10 cellular contexts compared by ENCODE assay signal in the genomic region with DNA sequence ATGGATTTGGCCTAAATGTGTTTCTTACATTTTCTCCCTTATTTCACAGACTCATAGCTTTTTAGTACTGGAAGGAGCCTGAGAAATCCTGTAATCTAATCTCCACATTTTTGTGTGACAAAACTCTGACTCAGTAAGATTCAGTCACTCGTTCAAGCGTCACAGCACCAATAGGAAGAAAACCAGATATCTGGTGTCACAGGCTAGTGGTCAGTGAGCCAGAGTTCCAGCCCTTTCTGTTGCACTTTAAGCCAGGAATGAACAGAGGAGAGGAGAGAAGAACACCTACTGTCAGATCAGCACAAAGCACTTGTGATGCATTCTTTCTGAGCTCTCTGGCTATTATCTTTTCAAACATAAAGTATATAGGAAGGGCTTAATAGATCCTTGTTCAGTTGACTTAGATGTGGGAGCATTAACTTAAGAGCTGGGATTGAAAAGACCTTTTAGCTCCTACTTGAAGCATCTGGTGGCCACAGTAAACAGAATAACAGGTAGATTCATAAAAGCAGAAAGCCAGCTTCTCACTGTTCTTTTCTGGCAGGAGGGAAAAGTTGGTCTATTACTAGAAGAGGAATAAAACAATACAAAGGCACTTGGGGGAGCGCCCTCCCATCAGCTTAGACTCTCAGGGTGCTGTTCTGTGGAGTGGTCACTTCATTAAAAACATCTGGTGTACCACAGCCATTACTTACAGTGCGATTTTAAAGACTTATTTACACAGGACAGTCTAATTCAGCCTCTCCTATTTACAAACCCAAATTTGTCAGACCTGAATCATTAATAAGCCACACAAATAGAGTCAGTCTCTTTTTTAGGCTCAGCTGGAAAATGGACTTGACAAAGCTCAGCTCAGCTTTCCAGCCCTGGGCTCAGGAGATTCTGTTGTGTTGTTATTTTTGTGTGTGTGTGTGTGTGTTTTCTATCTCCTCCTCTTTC. TPM values are rescaled to one million over a fixed set of nuclear protein-coding genes. Genes with fewer than 3 reads are reported as not detected.
DNase-seq lines count a peak whose midpoint lies in the region; ATAC-seq, FAIRE-seq and TF ChIP-seq lines count a peak whose summit lies in the region.
"Had no signal": no experiment of that assay in that cellular context is flagged by ENCODE, and none has a peak within 500 bp of the region (broad histone marks: within the 10 kb centered on the region; RNA-seq: fewer than 3 reads in every experiment).

No MANE protein-coding gene starts in this region.

- no peak overlapping the region for H3K4me3 Mint-ChIP-seq in natural killer cell treated with Interleukin-12 subunit alpha and Interleukin-12 subunit beta and Interleukin-15 and Interleukin-18, amount 100 ng/mL, for 72 hours
- H3K4me3 Mint-ChIP-seq: activated naive CD8-positive, alpha-beta T cell; T-helper 2 cell treated with Interferon-gamma antibody and Interleukin-4, amounts not matched to agents 5 μg/mL and 100 μg/mL, for 36 hours had no signal

- H3K36me3 ChIP-seq in left ventricle myocardium inferior = no peaks in the 10 kb centered on the region

- peaks cover 8% of the 10 kb centered on the region for H3K9me3 Mint-ChIP-seq in natural killer cell treated with Interleukin-12 subunit alpha and Interleukin-12 subunit beta and Interleukin-15 and Interleukin-18, amount 100 ng/mL, for 72 hours
- H3K9me3 Mint-ChIP-seq: T-helper 2 cell treated with Interferon-gamma antibody and Interleukin-4, amounts not matched to agents 5 μg/mL and 100 μg/mL, for 36 hours had no signal

- H3K4me1 Mint-ChIP-seq in natural killer cell treated with Interleukin-12 subunit alpha and Interleukin-12 subunit beta and Interleukin-15 and Interleukin-18, amount 100 ng/mL, for 72 hours (ENCODE audit: low read depth in 2 of 2) = peaks cover 6 to 16% of the 10 kb centered on the region in 2 donors

- intact Hi-C loops in left ventricle myocardium inferior (cut with micrococcal nuclease) = no loop called here

- H3K27ac Mint-ChIP-seq in natural killer cell treated with Interleukin-12 subunit alpha and Interleukin-12 subunit beta and Interleukin-15 and Interleukin-18, amount 100 ng/mL, for 72 hours = no peak overlapping the region
- H3K27ac Mint-ChIP-seq: activated naive CD8-positive, alpha-beta T cell; T-helper 2 cell treated with Interferon-gamma antibody and Interleukin-4, amounts not matched to agents 5 μg/mL and 100 μg/mL, for 36 hours had no signal

- H3K4me1 ChIP-seq in left ventricle myocardium inferior = peaks cover 44% of the 10 kb centered on the region

- in situ Hi-C loops in G401 (cut with HindIII; ENCODE audit: low sequenced_read_pairs) = no loop called here

- no peak for FAIRE-seq in HTR-8/SVneo (lab: Jason Lieb, UNC)

- H3K27me3 ChIP-seq in left ventricle myocardium inferior (ENCODE audit: low read depth) = no peaks in the 10 kb centered on the region

- no peak overlapping the region for H3K4me3 ChIP-seq in left ventricle myocardium inferior

- peaks cover 7 to 17% of the 10 kb centered on the region in 2 donors for H3K27me3 Mint-ChIP-seq in natural killer cell treated with Interleukin-12 subunit alpha and Interleukin-12 subunit beta and Interleukin-15 and Interleukin-18, amount 100 ng/mL, for 72 hours

- H3K27ac ChIP-seq in left ventricle myocardium inferior (replicated peaks) = peak overlapping the region; percentile 30

- no peak for TF ChIP-seq CTCF in left ventricle myocardium inferior (IDR thresholded peaks at IDR 0.05; ENCODE audit: borderline replicate concordance)

- peaks cover 17% of the 10 kb centered on the region for H3K9me3 ChIP-seq in left ventricle myocardium inferior (replicated peaks)

- ATAC-seq in natural killer cell treated with Interleukin-12 subunit alpha and Interleukin-12 subunit beta and Interleukin-15 and Interleukin-18, amount 100 ng/mL, for 72 hours = no peak
- ATAC-seq in HG03457 (IDR thresholded peaks at IDR 0.05; ENCODE audit: unreplicated experiment) = no peak

- DNase-seq in HTR-8/SVneo (ENCODE audit: insufficient read length, low spot score) (peak; percentile 48), SW 1271 (lab: John Stamatoyannopoulos, UW) (peak; percentile 14 to 63), left ventricle myocardium inferior (no peak), stromal cell of bone marrow (ENCODE audit: low read depth) (peak; percentile 93), G401 (ENCODE audit: low spot score) (no peak)
- no peak for DNase-seq in natural killer cell treated with Interleukin-12 subunit alpha and Interleukin-12 subunit beta and Interleukin-15 and Interleukin-18, amount 100 ng/mL, for 72 hours (ENCODE audit: low spot score)
- DNase-seq: stimulated activated CD4-positive, alpha-beta T cell treated with anti-CD3 and anti-CD28 coated beads, Interleukin-12 subunit alpha, Interleukin-12 subunit beta, amount 100 ng/mL, for 4 hours had no signal

- peaks cover 13% of the 10 kb centered on the region for H3K36me3 Mint-ChIP-seq in natural killer cell treated with Interleukin-12 subunit alpha and Interleukin-12 subunit beta and Interleukin-15 and Interleukin-18, amount 100 ng/mL, for 72 hours

RNA-seq across cellular contexts. Expression of a gene that starts 12.2 kb away (rescaled TPM):
- total RNA-seq in left ventricle myocardium inferior = 35.2 TPM
- total RNA-seq in natural killer cell treated with Interleukin-12 subunit alpha and Interleukin-12 subunit beta and Interleukin-15 and Interleukin-18, amount 100 ng/mL, for 72 hours = 1 to 10 TPM; 6.8 to 8.7 TPM
- not detected in 2 replicates for total RNA-seq in G401 (2014; rRNA removed; shearing (Covaris generic))

Comparison
In these comparisons a context has a peak if more than half of its experiments do, and no peak if none do; other contexts are left out.
1. DNase-seq: peak in HTR-8/SVneo (single experiment), SW 1271 (2 of 2) and stromal cell of bone marrow (single experiment); none in left ventricle myocardium inferior (single experiment), natural killer cell treated with Interleukin-12 subunit alpha and Interleukin-12 subunit beta and Interleukin-15 and Interleukin-18, amount 100 ng/mL, for 72 hours (single experiment) and G401 (single experiment).